In genomic region chr9:37909326-37909725, GRCh38 we compare ENCODE assay signal across 15 cellular contexts.
"Had no signal": no experiment of that assay in that cellular context is flagged by ENCODE, and none has a peak within 500 bp of the region (broad histone marks: within the 10 kb centered on the region; RNA-seq: fewer than 3 reads in every experiment).

No MANE protein-coding gene starts in this region.

- H3K36me3 Mint-ChIP-seq: activated naive CD8-positive, alpha-beta T cell treated with anti-CD3 and anti-CD28 coated beads, Interleukin-2, amount 10 ng/mL, durations not matched to agents 7 days and 5 days; immature natural killer cell; natural killer cell treated with Interleukin-12 subunit alpha and Interleukin-12 subunit beta and Interleukin-15 and Interleukin-18, amount 100 ng/mL, for 72 hours had no signal

- DNase-seq: activated CD4-positive, alpha-beta T cell treated with anti-CD3 and anti-CD28 coated beads, Interleukin-2, amount 50 U/mL, for 1 hour; activated gamma-delta T cell treated with Interleukin-2 at 50 U/mL for 16 hours; activated naive CD8-positive, alpha-beta T cell treated with anti-CD3 and anti-CD28 coated beads, Interleukin-2, amount 10 ng/mL, durations not matched to agents 7 days and 5 days; activated T-cell treated with anti-CD3 and anti-CD28 coated beads, Interleukin-2, amount 50 U/mL, for 24 hours; anterior cingulate cortex; esophagus squamous epithelium; glutamatergic neuron; immature natural killer cell; left cardiac atrium; occipital lobe; psoas muscle; stimulated activated CD4-positive, alpha-beta T cell treated with anti-CD3 and anti-CD28 coated beads, Interleukin-4, amount 100 ng/mL, for 4 hours; stomach; thyroid gland had no signal

- H3K36me3 ChIP-seq: esophagus squamous epithelium, stomach, thyroid gland had no signal

- H3K27me3 Mint-ChIP-seq: activated T-cell treated with anti-CD3 and anti-CD28 coated beads, Interleukin-2, amount 50 U/mL, for 24 hours; natural killer cell treated with Interleukin-12 subunit alpha and Interleukin-12 subunit beta and Interleukin-15 and Interleukin-18, amount 100 ng/mL, for 72 hours had no signal

- H3K4me3 ChIP-seq: esophagus squamous epithelium, psoas muscle, stomach, thyroid gland had no signal

- H3K27ac ChIP-seq: esophagus squamous epithelium, psoas muscle, thyroid gland had no signal

- H3K27ac Mint-ChIP-seq: activated naive CD8-positive, alpha-beta T cell treated with anti-CD3 and anti-CD28 coated beads, Interleukin-2, amount 10 ng/mL, durations not matched to agents 7 days and 5 days; activated T-cell treated with anti-CD3 and anti-CD28 coated beads, Interleukin-2, amount 50 U/mL, for 24 hours had no signal

- H3K9me3 ChIP-seq: esophagus squamous epithelium, psoas muscle, stomach, thyroid gland had no signal

- H3K27me3 ChIP-seq: esophagus squamous epithelium, stomach, thyroid gland had no signal

- ATAC-seq: left cardiac atrium, psoas muscle had no signal

- H3K9me3 Mint-ChIP-seq: activated naive CD8-positive, alpha-beta T cell treated with anti-CD3 and anti-CD28 coated beads, Interleukin-2, amount 10 ng/mL, durations not matched to agents 7 days and 5 days; activated T-cell treated with anti-CD3 and anti-CD28 coated beads, Interleukin-2, amount 50 U/mL, for 24 hours; immature natural killer cell; natural killer cell treated with Interleukin-12 subunit alpha and Interleukin-12 subunit beta and Interleukin-15 and Interleukin-18, amount 100 ng/mL, for 72 hours had no signal

- H3K4me3 Mint-ChIP-seq: activated naive CD8-positive, alpha-beta T cell treated with anti-CD3 and anti-CD28 coated beads, Interleukin-2, amount 10 ng/mL, durations not matched to agents 7 days and 5 days; activated T-cell treated with anti-CD3 and anti-CD28 coated beads, Interleukin-2, amount 50 U/mL, for 24 hours; immature natural killer cell had no signal
